Comparison of ENCODE assay signal across 8 cellular contexts in genomic region chr7:100568936-100569844, GRCh38. TPM values are rescaled to one million over a fixed set of nuclear protein-coding genes. Genes with fewer than 3 reads are reported as not detected.
A peak's percentile ranks its signal among the peaks of the same experiment; 100 is the strongest.
DNase-seq lines count a peak whose midpoint lies in the region; ATAC-seq and TF ChIP-seq lines count a peak whose summit lies in the region.

No MANE protein-coding gene starts in this region.

- peak overlapping the region; percentile 34 for H3K4me3 ChIP-seq in AG04449 (ENCODE audit: low read depth, low read length)

- peaks cover 17% of the 10 kb centered on the region for H3K4me1 Mint-ChIP-seq in osteocyte (ENCODE audit: unreplicated experiment)

- no peak overlapping the region for H3K4me3 Mint-ChIP-seq in osteocyte (ENCODE audit: unreplicated experiment)

- no peaks in the 10 kb centered on the region for H3K36me3 Mint-ChIP-seq in osteocyte (ENCODE audit: unreplicated experiment)

- H3K27ac Mint-ChIP-seq in osteocyte (ENCODE audit: unreplicated experiment): no peak overlapping the region

- ATAC-seq in GM18867 (IDR thresholded peaks at IDR 0.05; ENCODE audit: unreplicated experiment): peak; percentile 43

- peak; percentile 39 for TF ChIP-seq CTCF in AG04449 (IDR thresholded peaks at IDR 0.05; ENCODE audit: insufficient read depth, low read length, missing control alignments)
- TF ChIP-seq CTCF in osteocyte (IDR thresholded peaks at IDR 0.05): peak; percentile 29

- DNase-seq in AG04449 (ENCODE audit: low read depth, low spot score) (no peak), NOMO-1 treated with DMSO at 0.1 percent for 48 hours (lab: John Stamatoyannopoulos, UW; ENCODE audit: unreplicated experiment) (peak; percentile 47), germinal center (ENCODE audit: low spot score) (peak; percentile 41), osteocyte (ENCODE audit: extremely low spot score, unreplicated experiment) (no peak), glomerular visceral epithelial cell (ENCODE audit: extremely low spot score) (no peak), RKO (ENCODE audit: low spot score) (no peak)
- peak; percentile 84 for DNase-seq in activated effector memory CD4-positive, alpha-beta T cell treated with anti-CD3 and anti-CD28 coated beads, Interleukin-2, amount 50 U/mL, for 16 hours

- H3K9me3 Mint-ChIP-seq in osteocyte (ENCODE audit: unreplicated experiment): no peaks in the 10 kb centered on the region

- POLR2A ChIA-PET in AG04449 (lab: Yijun Ruan, JAX): interaction anchor here (1.7 kb wide), 1 partner anchor 15 kb away, joined by 6 read pairs; no protein-coding TSS in a partner anchor

- H3K27me3 Mint-ChIP-seq in osteocyte (ENCODE audit: unreplicated experiment): no peaks in the 10 kb centered on the region

- CTCF ChIA-PET in AG04449 (lab: Yijun Ruan, JAX): interaction anchor here (2.2 to 18.3 kb wide), 5 partner anchors 10 to 123 kb away, joined by 11 to 421 read pairs (median 35); partner anchors contain the start of genes FBXO24, LRCH4, NYAP1 and SPACDR

RNA-seq across cellular contexts. Expression of gene SAP25, which starts 4.5 kb away (rescaled TPM):
- total RNA-seq in osteocyte: 1.5 TPM in 1 of 2 replicates, not detected in the other

RNA-seq across cellular contexts. Expression of gene LRCH4, which starts 16.7 kb away (rescaled TPM):
- 76.2 and 90.9 TPM in 2 replicates for total RNA-seq in osteocyte

RNA-seq across cellular contexts. Expression of gene FBXO24, which starts 16.9 kb away (rescaled TPM):
- 0.46 and 0.94 TPM in 2 replicates for total RNA-seq in osteocyte

RNA-seq across cellular contexts. Expression of gene AGFG2, which starts 30.2 kb away (rescaled TPM):
- 10.2 and 10.8 TPM in 2 replicates for total RNA-seq in osteocyte

RNA-seq across cellular contexts. Expression of gene PCOLCE, which starts 33.0 kb away (rescaled TPM):
- total RNA-seq in osteocyte: 608 and 626 TPM in 2 replicates

Comparison
In these comparisons a context has a peak if more than half of its experiments do, and no peak if none do; other contexts are left out.
1. DNase-seq: peak in NOMO-1 treated with DMSO at 0.1 percent for 48 hours (single experiment), activated effector memory CD4-positive, alpha-beta T cell treated with anti-CD3 and anti-CD28 coated beads, Interleukin-2, amount 50 U/mL, for 16 hours (single experiment) and germinal center (single experiment); none in AG04449 (single experiment), osteocyte (single experiment), glomerular visceral epithelial cell (single experiment) and RKO (single experiment).